ENCODE assay signal across 8 cellular contexts in the genomic region with DNA sequence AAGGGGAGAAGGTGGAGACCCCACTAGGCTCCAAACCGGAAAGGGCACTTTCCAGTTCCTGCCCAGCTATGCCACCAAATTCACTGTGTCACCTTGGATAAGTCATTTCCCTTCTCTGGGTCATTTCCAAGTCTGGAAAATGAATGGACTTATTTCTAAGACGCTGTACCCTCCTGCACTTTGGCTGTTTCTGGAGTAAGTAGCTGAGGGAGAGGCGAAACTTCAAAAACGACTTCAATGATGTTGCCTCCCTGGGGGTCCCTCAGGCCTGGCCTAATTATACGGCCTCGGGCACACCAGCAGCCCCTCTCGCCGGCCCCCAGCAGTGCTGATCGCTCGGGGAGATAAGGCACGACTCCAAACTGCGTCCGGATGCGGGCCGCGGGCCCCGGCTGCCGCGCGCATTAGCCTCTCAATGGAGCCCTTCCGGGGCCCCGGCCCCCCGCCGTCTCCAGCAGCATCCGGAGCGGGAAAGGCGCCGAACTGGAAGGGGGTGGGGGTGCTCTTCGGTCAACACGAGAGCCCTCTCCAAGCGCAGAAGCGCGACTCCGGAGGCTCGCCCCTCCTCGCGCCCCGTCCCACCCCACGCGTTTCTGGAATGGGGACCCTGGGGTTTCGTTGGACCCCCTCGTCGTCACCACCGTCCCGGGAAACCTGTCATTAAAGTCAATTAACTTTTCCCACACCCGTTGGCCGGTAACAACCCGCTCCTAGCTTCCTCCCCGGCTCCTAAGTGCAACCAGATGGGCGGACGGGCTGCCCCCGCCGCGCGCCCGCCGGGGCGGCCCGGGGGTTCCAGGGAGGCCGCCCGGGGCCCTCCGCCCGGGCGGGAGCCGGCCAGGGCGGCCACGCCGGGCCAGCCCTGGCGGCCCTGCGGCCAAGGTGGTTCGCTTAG. TPM values are rescaled to one million over a fixed set of nuclear protein-coding genes. Genes with fewer than 3 reads are reported as not detected.
DNase-seq lines count a peak whose midpoint lies in the region; ATAC-seq, FAIRE-seq and TF ChIP-seq lines count a peak whose summit lies in the region.

No MANE protein-coding gene starts in this region.

- DNase-seq in GM12891 (ENCODE audit: insufficient read length, low spot score) (no peak), NCI-H1105 (lab: John Stamatoyannopoulos, UW) (peak; percentile 58), frontal cortex (ENCODE audit: low spot score in 2 of 2) (peak; percentile 33 to 52)
- peak; percentile 39 to 52 for DNase-seq in activated T-cell treated with anti-CD3 and anti-CD28 coated beads, Interleukin-2, amount 50 U/mL, for 48 hours

- no peaks in the 10 kb centered on the region for H3K27me3 ChIP-seq in neuron (ENCODE audit: insufficient read depth, low read length)

- H3K4me3 ChIP-seq in neuron (ENCODE audit: low read length), result peak overlapping the region; percentile 44

- H3K4me1 ChIP-seq in neuron (ENCODE audit: insufficient read depth, low read length), result peaks cover 47% of the 10 kb centered on the region

- H2AFZ ChIP-seq in neuron (ENCODE audit: low read depth, low read length), result peak overlapping the region; percentile 43

- ATAC-seq in GM18868 (IDR thresholded peaks at IDR 0.05; ENCODE audit: unreplicated experiment) (no peak), HG03521 (IDR thresholded peaks at IDR 0.05; ENCODE audit: unreplicated experiment) (no peak), GM18861 (IDR thresholded peaks at IDR 0.05; ENCODE audit: unreplicated experiment) (no peak)

- peak; percentile 56 for FAIRE-seq in GM12891 (lab: Jason Lieb, UNC)
- no peak for FAIRE-seq in frontal cortex (lab: Jason Lieb, UNC)

- peaks cover 4% of the 10 kb centered on the region for H3K36me3 ChIP-seq in neuron (ENCODE audit: insufficient read depth, low read length)

- H3K9me3 ChIP-seq in neuron (ENCODE audit: low read length), result no peaks in the 10 kb centered on the region

- TF ChIP-seq POLR2A in GM12891 (IDR thresholded peaks at IDR 0.05; ENCODE audit: low read depth, low read length), result no peak; the same call in 1 of the 2 replicates

TF ChIP-seq in GM12891, 5 proteins besides CTCF, POLR2A, EP300 and RAD21:
- no peak for TF ChIP-seq SPI1 (IDR thresholded peaks at IDR 0.05; ENCODE audit: low read depth, low read length)
- no peak; the same call in 1 of the 2 replicates for TF ChIP-seq POLR2AphosphoS5 (IDR thresholded peaks at IDR 0.05; ENCODE audit: low read depth, low read length)
- TF ChIP-seq TAF1 (IDR thresholded peaks at IDR 0.05; ENCODE audit: low read depth, low read length), result no peak
- no peak for TF ChIP-seq POU2F2 (IDR thresholded peaks at IDR 0.05; ENCODE audit: low read depth, low read length)
- TF ChIP-seq PAX5 (IDR thresholded peaks at IDR 0.05; ENCODE audit: insufficient read depth, low read length, severe bottlenecking), result no peak

RNA-seq across cellular contexts. Expression of gene HES1, which starts 4.8 kb away (rescaled TPM):
- polyA plus RNA-seq in GM12891 (2012; ENCODE audit: low read depth, missing spikeins), result 10.6 TPM
- 14.7 TPM for total RNA-seq in frontal cortex
